In genomic region chr17:42165751-42166150, GRCh38 we compare ENCODE assay signal across 1 cellular context.
TF ChIP-seq lines count a peak whose summit lies in the region.

No MANE protein-coding gene starts in this region.

TF ChIP-seq in HEK293, 187 proteins besides CTCF, POLR2A, EP300 and RAD21:
- TF ChIP-seq PRDM2 (tag by site-specific recombination; IDR thresholded peaks at IDR 0.05; ENCODE audit: borderline replicate concordance) (no peak), BCL11A (tag by site-specific recombination; IDR thresholded peaks at IDR 0.05; ENCODE audit: low read depth) (peak; percentile 56; the same call in 1 of the 2 replicates), ZNF404 (tag by site-specific recombination; IDR thresholded peaks at IDR 0.05) (no peak), SP2 (tag by site-specific recombination; IDR thresholded peaks at IDR 0.05) (no peak)
